ENCODE assay signal across 12 cellular contexts in genomic region chr3:171199473-171199829, GRCh38.
"Had no signal": no experiment of that assay in that cellular context is flagged by ENCODE, and none has a peak within 500 bp of the region (broad histone marks: within the 10 kb centered on the region; RNA-seq: fewer than 3 reads in every experiment).

No MANE protein-coding gene starts in this region.

- H3K9me3 ChIP-seq: body of pancreas, testis had no signal

- H3K4me1 ChIP-seq: body of pancreas, testis had no signal

- DNase-seq: activated CD4-positive, alpha-beta T cell treated with anti-CD3 and anti-CD28 coated beads, Interleukin-2, amount 50 U/mL, for 1 hour; activated effector memory CD4-positive, alpha-beta T cell treated with Interleukin-2 at 50 U/mL for 16 hours; body of pancreas; cerebellar nuclear complex; dermis blood vessel endothelial cell; immature natural killer cell; occipital lobe; stimulated activated CD4-positive, alpha-beta T cell treated with anti-CD3 and anti-CD28 coated beads, Interleukin-15, amount 100 ng/mL, for 24 hours; stimulated activated CD4-positive, alpha-beta T cell treated with anti-CD3 and anti-CD28 coated beads, Interleukin-4, amount 100 ng/mL, for 24 hours; stimulated activated naive CD8-positive, alpha-beta T cell treated with anti-CD3 and anti-CD28 coated beads, Interleukin-15, amount 100 ng/mL, for 72 hours; testis had no signal

- ATAC-seq: body of pancreas; natural killer cell treated with Interleukin-12 subunit alpha and Interleukin-12 subunit beta and Interleukin-15 and Interleukin-18, amount 100 ng/mL, for 72 hours; stimulated activated naive CD8-positive, alpha-beta T cell treated with anti-CD3 and anti-CD28 coated beads, Interleukin-15, amount 100 ng/mL, for 72 hours had no signal

- H3K27ac ChIP-seq: body of pancreas, testis had no signal

- H3K4me3 ChIP-seq: body of pancreas, testis had no signal

- H3K27me3 ChIP-seq: body of pancreas, testis had no signal
